Comparison of ENCODE assay signal across 10 cellular contexts in the genomic region with DNA sequence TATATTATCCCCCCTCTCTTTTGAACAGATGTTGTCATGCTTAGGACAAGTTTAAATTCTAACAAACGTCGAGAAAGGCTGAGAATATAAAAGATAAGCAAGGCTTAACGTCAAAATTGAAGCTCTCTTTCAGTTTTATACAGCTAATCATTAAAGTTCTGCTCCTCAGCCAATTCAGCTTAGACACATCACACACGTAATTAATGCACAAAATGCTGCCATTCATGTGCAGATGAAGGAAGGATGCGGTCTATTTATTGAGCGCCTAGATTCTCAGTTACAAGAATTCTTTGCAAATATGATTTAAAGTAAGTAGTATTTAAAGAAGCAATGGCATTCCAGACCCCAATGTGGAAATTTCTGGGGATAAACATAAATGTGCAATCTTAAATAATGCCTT.
DNase-seq lines count a peak whose midpoint lies in the region; ATAC-seq and TF ChIP-seq lines count a peak whose summit lies in the region.
"Had no signal": no experiment of that assay in that cellular context is flagged by ENCODE, and none has a peak within 500 bp of the region (broad histone marks: within the 10 kb centered on the region; RNA-seq: fewer than 3 reads in every experiment).

No MANE protein-coding gene starts in this region.

- H3K4me3 Mint-ChIP-seq in stimulated activated naive CD8-positive, alpha-beta T cell treated with anti-CD3 and anti-CD28 coated beads, Interleukin-15, Interleukin-2, amounts not matched to agents 100 ng/mL and 50 ng/mL, for 24 hours, result peak overlapping the region; percentile 70
- H3K4me3 Mint-ChIP-seq in endothelial cell (ENCODE audit: unreplicated experiment), result no peak overlapping the region

- no peak for TF ChIP-seq EP300 in sigmoid colon (IDR thresholded peaks at IDR 0.05)

- H3K79me2 ChIP-seq in OCI-LY1 (ENCODE audit: insufficient read depth, low read length), result no peaks in the 10 kb centered on the region

- H3K9ac ChIP-seq in OCI-LY1 (ENCODE audit: low read length), result peak overlapping the region; percentile 35; the same call in 1 of the 2 replicates

- H3K27ac ChIP-seq in OCI-LY1 (ENCODE audit: low read depth, low read length, poor library complexity, severe bottlenecking) (peak overlapping the region; percentile 80), upper lobe of right lung (no peak overlapping the region), sigmoid colon (no peak overlapping the region)

- no peak overlapping the region for H2AFZ ChIP-seq in OCI-LY1 (ENCODE audit: low read length)

- no peaks in the 10 kb centered on the region for H4K20me1 ChIP-seq in OCI-LY1 (ENCODE audit: insufficient read depth, low read length)

- no peaks in the 10 kb centered on the region for H3K27me3 ChIP-seq in OCI-LY1 (ENCODE audit: insufficient read depth, low read length)
- no peaks in the 10 kb centered on the region for H3K27me3 ChIP-seq in upper lobe of right lung
- no peaks in the 10 kb centered on the region for H3K27me3 ChIP-seq in sigmoid colon

- no peaks in the 10 kb centered on the region for H3K36me3 Mint-ChIP-seq in stimulated activated naive CD8-positive, alpha-beta T cell treated with anti-CD3 and anti-CD28 coated beads, Interleukin-15, Interleukin-2, amounts not matched to agents 100 ng/mL and 50 ng/mL, for 24 hours (ENCODE audit: low read depth)
- no peaks in the 10 kb centered on the region for H3K36me3 Mint-ChIP-seq in endothelial cell (ENCODE audit: low read depth, unreplicated experiment)

- peaks cover 55% of the 10 kb centered on the region for H3K4me1 Mint-ChIP-seq in stimulated activated naive CD8-positive, alpha-beta T cell treated with anti-CD3 and anti-CD28 coated beads, Interleukin-15, Interleukin-2, amounts not matched to agents 100 ng/mL and 50 ng/mL, for 24 hours (ENCODE audit: low read depth)
- peaks cover 38% of the 10 kb centered on the region for H3K4me1 Mint-ChIP-seq in endothelial cell (ENCODE audit: unreplicated experiment)

- H3K36me3 ChIP-seq in OCI-LY1 (ENCODE audit: insufficient read depth, low read length) (no peaks in the 10 kb centered on the region), upper lobe of right lung (no peaks in the 10 kb centered on the region), sigmoid colon (no peaks in the 10 kb centered on the region)

- H3K4me3 ChIP-seq in OCI-LY1 (ENCODE audit: low read depth, low read length, poor library complexity, severe bottlenecking) (peak overlapping the region; percentile 36), upper lobe of right lung (peak overlapping the region; percentile 7), sigmoid colon (no peak overlapping the region)

- DNase-seq in stimulated activated naive CD8-positive, alpha-beta T cell treated with anti-CD3 and anti-CD28 coated beads, Interleukin-15, Interleukin-2, amounts not matched to agents 100 U/mL and 50 U/mL, for 24 hours, result no peak
- DNase-seq in endothelial cell (ENCODE audit: low spot score), result no peak
- no peak for DNase-seq in upper lobe of right lung
- no peak for DNase-seq in activated CD4-positive, CD25-positive, alpha-beta regulatory T cell (lab: John Stamatoyannopoulos, UW)
- DNase-seq in sigmoid colon, result no peak
- DNase-seq: cerebellar nuclear complex, NCI-H2171 had no signal

- H3K9me2 ChIP-seq in OCI-LY1 (ENCODE audit: low read depth, low read length), result no peaks in the 10 kb centered on the region

- TF ChIP-seq CTCF in OCI-LY1 (IDR thresholded peaks at IDR 0.05; ENCODE audit: low read length), result no peak
- TF ChIP-seq CTCF in endothelial cell (IDR thresholded peaks at IDR 0.05; ENCODE audit: unreplicated experiment), result no peak
- TF ChIP-seq CTCF in upper lobe of right lung (IDR thresholded peaks at IDR 0.05), result no peak
- no peak for TF ChIP-seq CTCF in sigmoid colon (IDR thresholded peaks at IDR 0.05)

- peaks cover 57% of the 10 kb centered on the region for H3K4me1 ChIP-seq in OCI-LY1 (ENCODE audit: insufficient read depth, low read length, severe bottlenecking)
- H3K4me1 ChIP-seq in upper lobe of right lung, result peaks cover 15% of the 10 kb centered on the region
- peaks cover 0 to 4% (median 0%) of the 10 kb centered on the region in 4 donors for H3K4me1 ChIP-seq in sigmoid colon

- TF ChIP-seq POLR2A in sigmoid colon (IDR thresholded peaks at IDR 0.05), result no peak

- H3K27me3 Mint-ChIP-seq in stimulated activated naive CD8-positive, alpha-beta T cell treated with anti-CD3 and anti-CD28 coated beads, Interleukin-15, Interleukin-2, amounts not matched to agents 100 ng/mL and 50 ng/mL, for 24 hours, result no peaks in the 10 kb centered on the region
- no peaks in the 10 kb centered on the region for H3K27me3 Mint-ChIP-seq in endothelial cell (ENCODE audit: unreplicated experiment)

- 47 to 80% methylated on average over 6 of the region's 6 CpGs for WGBS in sigmoid colon, 2 donors

- ATAC-seq in stimulated activated naive CD8-positive, alpha-beta T cell treated with anti-CD3 and anti-CD28 coated beads, Interleukin-15, Interleukin-2, amounts not matched to agents 100 U/mL and 50 U/mL, for 24 hours, result no peak
- ATAC-seq in upper lobe of right lung (no peak), GM19467 (IDR thresholded peaks at IDR 0.05; ENCODE audit: unreplicated experiment) (no peak)

- no peaks in the 10 kb centered on the region for H3K9me3 ChIP-seq in OCI-LY1 (ENCODE audit: low read length)
- no peaks in the 10 kb centered on the region for H3K9me3 ChIP-seq in upper lobe of right lung
- H3K9me3 ChIP-seq in sigmoid colon, result no peaks in the 10 kb centered on the region

- intact Hi-C loops in upper lobe of right lung (cut with DNase I), result no loop called here
- intact Hi-C loops in sigmoid colon (cut with DNase I), result no loop called here

- H3K9me3 Mint-ChIP-seq in stimulated activated naive CD8-positive, alpha-beta T cell treated with anti-CD3 and anti-CD28 coated beads, Interleukin-15, Interleukin-2, amounts not matched to agents 100 ng/mL and 50 ng/mL, for 24 hours, result no peaks in the 10 kb centered on the region
- no peaks in the 10 kb centered on the region for H3K9me3 Mint-ChIP-seq in endothelial cell (ENCODE audit: unreplicated experiment)

- peak overlapping the region; percentile 88 for H3K27ac Mint-ChIP-seq in stimulated activated naive CD8-positive, alpha-beta T cell treated with anti-CD3 and anti-CD28 coated beads, Interleukin-15, Interleukin-2, amounts not matched to agents 100 ng/mL and 50 ng/mL, for 24 hours
- H3K27ac Mint-ChIP-seq in endothelial cell (ENCODE audit: unreplicated experiment), result peak overlapping the region; percentile 76

- no peaks in the 10 kb centered on the region for H3F3A ChIP-seq in OCI-LY1 (ENCODE audit: insufficient read depth, low read length)

- peak overlapping the region; percentile 65 for H3K4me2 ChIP-seq in OCI-LY1 (ENCODE audit: low read length)

Comparison
In these comparisons a context has a peak if more than half of its experiments do, and no peak if none do; other contexts are left out.
1. H3K4me3 ChIP-seq: peak in OCI-LY1 (single experiment) and upper lobe of right lung (single experiment); none in sigmoid colon (0 of 4).